In the genomic region with DNA sequence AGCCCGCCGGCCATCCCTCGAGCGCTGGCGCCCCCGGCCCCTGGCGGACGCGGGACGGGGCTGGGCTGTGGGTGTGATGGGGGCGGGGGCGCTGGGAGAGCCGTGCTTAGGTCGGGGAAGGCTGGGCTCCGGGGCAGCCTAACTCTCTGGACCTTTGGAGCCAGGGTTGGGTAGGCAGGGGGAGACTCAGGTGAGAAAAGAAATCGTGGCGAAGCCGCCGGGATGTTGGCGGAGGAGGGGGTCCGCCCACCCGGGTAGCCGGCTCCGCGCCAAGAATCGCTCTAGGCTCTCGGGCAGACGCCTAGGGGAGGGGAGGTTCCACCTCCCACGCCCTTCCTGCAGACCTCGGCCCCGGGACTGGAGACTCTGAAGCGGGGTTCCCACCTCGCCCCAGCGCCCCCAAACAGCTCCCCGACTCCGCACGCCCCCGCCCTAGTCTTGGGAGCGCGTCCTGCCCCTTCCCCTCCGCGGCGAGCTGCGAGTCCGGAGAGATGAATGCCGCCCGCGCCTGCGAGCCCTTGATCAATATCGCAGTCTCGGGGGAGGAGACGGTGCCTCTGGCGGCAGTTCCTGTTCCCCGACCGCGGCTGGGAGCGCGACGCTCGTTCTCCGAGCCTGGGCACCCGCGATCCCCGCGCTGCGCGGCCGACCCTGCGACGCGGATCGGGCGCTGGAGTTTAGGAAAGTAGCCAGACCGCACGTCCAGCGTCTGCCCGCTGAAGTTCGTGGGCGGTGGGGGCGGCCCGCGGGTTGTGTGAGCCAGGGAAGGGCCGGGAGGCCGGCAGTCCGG, we compare ENCODE assay signal across 10 cellular contexts. TPM values are rescaled to one million over a fixed set of nuclear protein-coding genes. Genes with fewer than 3 reads are reported as not detected.
DNase-seq lines count a peak whose midpoint lies in the region; ATAC-seq and TF ChIP-seq lines count a peak whose summit lies in the region.
"Had no signal": no experiment of that assay in that cellular context is flagged by ENCODE, and none has a peak within 500 bp of the region (broad histone marks: within the 10 kb centered on the region; RNA-seq: fewer than 3 reads in every experiment).

No MANE protein-coding gene starts in this region.

- WGBS in spleen, 5 donors: 0 to 2% (median 1%) methylated on average over 37 to 85 of the region's 85 CpGs

- TF ChIP-seq CTCF in RWPE2 (IDR thresholded peaks at IDR 0.05; ENCODE audit: poor library complexity, severe bottlenecking) (peak; percentile 11), spleen (IDR thresholded peaks at IDR 0.05 in 8 of 11, conservative IDR thresholded peaks at IDR 0.05 in 3 of 11) (no peak)

- H3K27ac Mint-ChIP-seq in activated naive CD8-positive, alpha-beta T cell treated with anti-CD3 and anti-CD28 coated beads, Interleukin-2, amount 50 U/mL, for 24 hours: no peak overlapping the region

- H3K27me3 ChIP-seq in RWPE2 (ENCODE audit: insufficient read depth, poor library complexity, severe bottlenecking) (peaks cover 86% of the 10 kb centered on the region), spleen (replicated peaks in 1 of 7) (peaks cover 0 to 100% (median 41%) of the 10 kb centered on the region in 7 donors)

- H3K27me3 Mint-ChIP-seq in activated naive CD8-positive, alpha-beta T cell treated with anti-CD3 and anti-CD28 coated beads, Interleukin-2, amount 50 U/mL, for 24 hours: peaks cover 73% of the 10 kb centered on the region

- H3K4me3 Mint-ChIP-seq in activated naive CD8-positive, alpha-beta T cell treated with anti-CD3 and anti-CD28 coated beads, Interleukin-2, amount 50 U/mL, for 24 hours: peak overlapping the region; percentile 63

- H3K36me3 Mint-ChIP-seq in activated naive CD8-positive, alpha-beta T cell treated with anti-CD3 and anti-CD28 coated beads, Interleukin-2, amount 50 U/mL, for 24 hours (ENCODE audit: low read depth): no peaks in the 10 kb centered on the region

- ATAC-seq in RWPE2 (ENCODE audit: low read depth) (peak; percentile 57), HG03045 (IDR thresholded peaks at IDR 0.05; ENCODE audit: unreplicated experiment) (no peak)
- ATAC-seq in activated naive CD8-positive, alpha-beta T cell treated with anti-CD3 and anti-CD28 coated beads, Interleukin-2, amount 50 U/mL, for 24 hours: peak; percentile 47

- no peaks in the 10 kb centered on the region for H3K9me3 ChIP-seq in RWPE2 (ENCODE audit: severe bottlenecking)
- H3K9me3 ChIP-seq in iPS-18c (ENCODE audit: control insufficient read depth, insufficient read depth, low read length): no peaks in the 10 kb centered on the region
- H3K9me3 ChIP-seq in spleen: no peaks in the 10 kb centered on the region

- DNase-seq in DMS 273 (lab: John Stamatoyannopoulos, UW; ENCODE audit: unreplicated experiment): peak; percentile 63
- DNase-seq in DMS 273 treated with DMSO at 0.1 percent for 48 hours (lab: John Stamatoyannopoulos, UW): no peak
- no peak for DNase-seq in RWPE2 (ENCODE audit: low spot score)
- peak; percentile 51 for DNase-seq in activated naive CD8-positive, alpha-beta T cell treated with anti-CD3 and anti-CD28 coated beads, Interleukin-2, amount 50 U/mL, for 24 hours
- peak; percentile 81 for DNase-seq in spleen
- no peak for DNase-seq in mesenteric fat pad (ENCODE audit: low spot score)

- peak overlapping the region; percentile 24 for H3K4me3 ChIP-seq in RWPE2 (ENCODE audit: severe bottlenecking)
- peak overlapping the region; percentile 57 for H3K4me3 ChIP-seq in iPS-18c (ENCODE audit: insufficient read depth, low read depth, low read length)
- H3K4me3 ChIP-seq in spleen: peak overlapping the region; percentile 30 to 72 (median 46)

- intact Hi-C loops in spleen (cut with DNase I; ENCODE audit: low total_unique reads): no loop called here

- no peaks in the 10 kb centered on the region for H3K9me3 Mint-ChIP-seq in activated naive CD8-positive, alpha-beta T cell treated with anti-CD3 and anti-CD28 coated beads, Interleukin-2, amount 50 U/mL, for 24 hours

- TF ChIP-seq POLR2A in spleen (IDR thresholded peaks at IDR 0.05): no peak

- H3K4me1 Mint-ChIP-seq in activated naive CD8-positive, alpha-beta T cell treated with anti-CD3 and anti-CD28 coated beads, Interleukin-2, amount 50 U/mL, for 24 hours: peaks cover 4% of the 10 kb centered on the region

- H3K27ac ChIP-seq in RWPE2 (ENCODE audit: poor library complexity, severe bottlenecking) (no peak overlapping the region), spleen (no peak overlapping the region)
- H3K27ac ChIP-seq: 22Rv1 had no signal

- H3K4me1 ChIP-seq in RWPE2 (ENCODE audit: insufficient read depth, poor library complexity, severe bottlenecking) (no peaks in the 10 kb centered on the region), spleen (peaks cover 18 to 29% (median 26%) of the 10 kb centered on the region in 6 donors)

- no peaks in the 10 kb centered on the region for H3K36me3 ChIP-seq in RWPE2 (ENCODE audit: low read depth)
- no peaks in the 10 kb centered on the region for H3K36me3 ChIP-seq in spleen

RNA-seq across cellular contexts. Expression of a gene that starts 0.7 kb away (rescaled TPM):
- total RNA-seq in spleen (not detected), mesenteric fat pad (not detected)
- polyA plus RNA-seq in spleen: under 1 TPM in 1 of 3 donors, not detected in 2; 0.22 TPM

RNA-seq across cellular contexts. Expression of a gene that starts 59.9 kb away (rescaled TPM):
- total RNA-seq in spleen (not detected), mesenteric fat pad (not detected)
- not detected for polyA plus RNA-seq in spleen
- total RNA-seq: SK-MEL-5 had no signal

Comparison
In these comparisons a context has a peak if more than half of its experiments do, and no peak if none do; other contexts are left out.
1. DNase-seq: peak in DMS 273 (single experiment), activated naive CD8-positive, alpha-beta T cell treated with anti-CD3 and anti-CD28 coated beads, Interleukin-2, amount 50 U/mL, for 24 hours (single experiment) and spleen (single experiment); none in DMS 273 treated with DMSO at 0.1 percent for 48 hours (single experiment), RWPE2 (single experiment) and mesenteric fat pad (single experiment).
2. Peak in every context shown above with its lines, with median percentiles within 50 percentile points of each other: H3K4me3 ChIP-seq.